ENCODE assay signal across 1 cellular context in the genomic region with DNA sequence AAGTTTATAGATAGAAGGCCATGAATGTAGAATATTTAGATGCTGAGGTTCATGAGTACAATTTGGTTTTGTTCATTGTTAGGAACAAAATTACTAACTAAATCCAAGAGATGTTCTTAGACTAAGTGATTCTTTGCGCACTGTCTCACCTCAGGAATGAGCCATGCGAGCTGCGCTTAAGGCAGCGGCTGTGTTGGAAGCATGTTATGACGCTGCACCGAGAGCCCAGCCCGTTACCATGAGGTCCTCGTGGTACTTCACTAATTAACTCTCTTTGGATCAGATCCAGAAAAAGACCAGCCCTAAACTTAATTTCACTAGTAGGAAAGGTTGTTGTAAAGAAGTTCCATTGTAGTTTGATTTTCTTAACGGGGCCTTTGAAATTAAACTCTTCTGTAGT.
TF ChIP-seq lines count a peak whose summit lies in the region.

No MANE protein-coding gene starts in this region.

TF ChIP-seq in SK-N-SH, 30 proteins besides CTCF, POLR2A, EP300 and RAD21 (continued from another document):
- TF ChIP-seq, protein P1, sequence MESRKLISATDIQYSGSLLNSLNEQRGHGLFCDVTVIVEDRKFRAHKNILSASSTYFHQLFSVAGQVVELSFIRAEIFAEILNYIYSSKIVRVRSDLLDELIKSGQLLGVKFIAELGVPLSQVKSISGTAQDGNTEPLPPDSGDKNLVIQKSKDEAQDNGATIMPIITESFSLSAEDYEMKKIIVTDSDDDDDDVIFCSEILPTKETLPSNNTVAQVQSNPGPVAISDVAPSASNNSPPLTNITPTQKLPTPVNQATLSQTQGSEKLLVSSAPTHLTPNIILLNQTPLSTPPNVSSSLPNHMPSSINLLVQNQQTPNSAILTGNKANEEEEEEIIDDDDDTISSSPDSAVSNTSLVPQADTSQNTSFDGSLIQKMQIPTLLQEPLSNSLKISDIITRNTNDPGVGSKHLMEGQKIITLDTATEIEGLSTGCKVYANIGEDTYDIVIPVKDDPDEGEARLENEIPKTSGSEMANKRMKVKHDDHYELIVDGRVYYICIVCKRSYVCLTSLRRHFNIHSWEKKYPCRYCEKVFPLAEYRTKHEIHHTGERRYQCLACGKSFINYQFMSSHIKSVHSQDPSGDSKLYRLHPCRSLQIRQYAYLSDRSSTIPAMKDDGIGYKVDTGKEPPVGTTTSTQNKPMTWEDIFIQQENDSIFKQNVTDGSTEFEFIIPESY (IDR thresholded peaks at IDR 0.05; ENCODE audit: borderline replicate concordance, low read depth), result no peak
- TF ChIP-seq FOXM1 (IDR thresholded peaks at IDR 0.05; ENCODE audit: low read depth) (no peak), EZH2phosphoT487 (IDR thresholded peaks at IDR 0.05; ENCODE audit: borderline replicate concordance, low read depth) (no peak), SIN3A (IDR thresholded peaks at IDR 0.05; ENCODE audit: borderline replicate concordance, low read depth, low read length) (no peak), TAF1 (IDR thresholded peaks at IDR 0.05; ENCODE audit: borderline replicate concordance, low read depth, low read length) (no peak)
